Comparison of ENCODE assay signal across 1 cellular context in genomic region chr4:148786699-148787098, GRCh38.
TF ChIP-seq lines count a peak whose summit lies in the region.

No MANE protein-coding gene starts in this region.

TF ChIP-seq in IMR-90, 13 proteins besides CTCF, POLR2A, EP300 and RAD21 (continued from another document):
- TF ChIP-seq USF2 (IDR thresholded peaks at IDR 0.05; ENCODE audit: low read depth, low read length) (no peak), RFX5 (IDR thresholded peaks at IDR 0.05; ENCODE audit: low read depth, low read length) (no peak), FOS (IDR thresholded peaks at IDR 0.05; ENCODE audit: low read depth, low read length) (no peak), CEBPB (IDR thresholded peaks at IDR 0.05; ENCODE audit: low read depth, low read length) (no peak), BHLHE40 (IDR thresholded peaks at IDR 0.05; ENCODE audit: low read depth, low read length) (no peak)
